ENCODE assay signal across 19 cellular contexts in the genomic region with DNA sequence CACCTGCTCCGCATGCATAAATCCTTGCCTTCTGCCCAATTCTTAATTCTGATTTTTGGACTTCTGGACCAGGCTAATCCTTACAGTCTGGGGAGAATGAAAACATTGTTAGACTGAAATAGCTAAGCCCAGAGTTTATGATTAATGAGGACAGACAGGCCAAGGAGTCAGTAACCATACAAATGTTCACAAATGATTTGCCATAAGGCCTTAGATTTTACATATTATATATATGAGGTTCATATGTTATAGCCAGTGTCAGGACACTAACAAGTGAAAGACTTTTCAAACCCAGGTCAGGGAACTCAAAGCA. TPM values are rescaled to one million over a fixed set of nuclear protein-coding genes. Genes with fewer than 3 reads are reported as not detected.
DNase-seq lines count a peak whose midpoint lies in the region; ATAC-seq and TF ChIP-seq lines count a peak whose summit lies in the region.
"Had no signal": no experiment of that assay in that cellular context is flagged by ENCODE, and none has a peak within 500 bp of the region (broad histone marks: within the 10 kb centered on the region; RNA-seq: fewer than 3 reads in every experiment).

No MANE protein-coding gene starts in this region.

- no peak overlapping the region for H3K4me3 ChIP-seq in PC-3 (ENCODE audit: low read length)
- H3K4me3 ChIP-seq: BLaER1, SK-N-MC had no signal

- H2AFZ ChIP-seq in PC-3 (ENCODE audit: low read length), result no peak overlapping the region

- peaks cover 14% of the 10 kb centered on the region for H3F3A ChIP-seq in PC-3 (ENCODE audit: low read length, unreplicated experiment)

- no peaks in the 10 kb centered on the region for H3K36me3 ChIP-seq in PC-3 (ENCODE audit: low read depth, low read length)
- H3K36me3 ChIP-seq: BLaER1 had no signal

- no peaks in the 10 kb centered on the region for H3K27me3 ChIP-seq in PC-3 (ENCODE audit: low read length)
- H3K27me3 ChIP-seq: BLaER1 had no signal

- peak overlapping the region; percentile 83 for H3K27ac ChIP-seq in PC-3 (ENCODE audit: low read length)
- H3K27ac ChIP-seq: BLaER1, KMS-11, RWPE1 had no signal

- peaks cover 58% of the 10 kb centered on the region for H3K4me1 ChIP-seq in PC-3 (ENCODE audit: insufficient read depth, low read length)
- H3K4me1 ChIP-seq: BLaER1 had no signal

- no peaks in the 10 kb centered on the region for H4K20me1 ChIP-seq in PC-3 (ENCODE audit: low read length)
- H4K20me1 ChIP-seq: BLaER1 had no signal

- H3K4me3 Mint-ChIP-seq in Calu3 (ENCODE audit: low read depth, unreplicated experiment) (no peak overlapping the region), nephron (no peak overlapping the region)
- no peak overlapping the region for H3K4me3 Mint-ChIP-seq in naive thymus-derived CD8-positive, alpha-beta T cell
- H3K4me3 Mint-ChIP-seq: CD4-positive, CD25-positive, alpha-beta regulatory T cell had no signal

- H3K36me3 Mint-ChIP-seq in Calu3 (ENCODE audit: insufficient read depth, unreplicated experiment) (peaks cover 15% of the 10 kb centered on the region), nephron (ENCODE audit: low read depth) (no peaks in the 10 kb centered on the region)
- peaks cover 0 to 6% (median 0%) of the 10 kb centered on the region in 3 donors for H3K36me3 Mint-ChIP-seq in naive thymus-derived CD8-positive, alpha-beta T cell
- H3K36me3 Mint-ChIP-seq: CD4-positive, CD25-positive, alpha-beta regulatory T cell had no signal

- H3K9ac ChIP-seq in PC-3 (ENCODE audit: low read length), result peak overlapping the region; percentile 22
- H3K9ac ChIP-seq: BLaER1, KMS-11 had no signal

- intact Hi-C loops in Calu3 (cut with micrococcal nuclease; ENCODE audit: unreplicated experiment) (loop anchor here (5.0 kb wide), 2 partner anchors 39 to 76 kb away; no protein-coding TSS in a partner anchor), PC-3 (cut with micrococcal nuclease) (no loop called here)

- ATAC-seq in PC-3 (no peak), HG03045 (IDR thresholded peaks at IDR 0.05; ENCODE audit: unreplicated experiment) (no peak), HG03135 (IDR thresholded peaks at IDR 0.05; ENCODE audit: unreplicated experiment) (no peak)
- ATAC-seq in naive thymus-derived CD8-positive, alpha-beta T cell, result no peak

- CTCF ChIA-PET in Calu3 (lab: Charles Lee) (interaction anchor here (1.2 to 1.6 kb wide), 4 partner anchors 9 to 39 kb away, joined by 3 to 6 read pairs (median 4); no protein-coding TSS in a partner anchor), PC-3 (lab: Charles Lee) (interaction anchor here (1.3 kb wide), 1 partner anchor 18 kb away, joined by 6 read pairs; no protein-coding TSS in a partner anchor)

- H3K9me2 ChIP-seq in PC-3 (replicated peaks; ENCODE audit: low read length), result no peaks in the 10 kb centered on the region

- H3K4me1 Mint-ChIP-seq in Calu3 (ENCODE audit: low read depth, unreplicated experiment) (peaks cover 53% of the 10 kb centered on the region), nephron (no peaks in the 10 kb centered on the region)
- peaks cover 0 to 10% (median 4%) of the 10 kb centered on the region in 4 donors for H3K4me1 Mint-ChIP-seq in naive thymus-derived CD8-positive, alpha-beta T cell

- TF ChIP-seq CTCF in Calu3 (IDR thresholded peaks at IDR 0.05; ENCODE audit: unreplicated experiment) (no peak), PC-3 (conservative IDR thresholded peaks at IDR 0.05; ENCODE audit: low read depth, low read length) (no peak), nephron (IDR thresholded peaks at IDR 0.05; ENCODE audit: unreplicated experiment in 3 of 3) (no peak)

- DNase-seq in Calu3 (no peak), PC-3 (no peak), glomerular visceral epithelial cell (ENCODE audit: extremely low spot score) (peak; percentile 15), NCI-H510A treated with DMSO at 0.1 percent for 48 hours (lab: John Stamatoyannopoulos, UW) (no peak)
- DNase-seq in naive thymus-derived CD8-positive, alpha-beta T cell, result no peak
- DNase-seq: CD4-positive, CD25-positive, alpha-beta regulatory T cell; MM.1S; NCI-H2029; NCI-H446; NCI-H526; NK-92 treated with Interleukin-12 subunit alpha and Interleukin-12 subunit beta, amount 100 ng/mL, for 24 hours; SIG-M5 had no signal

- BruUV-seq in Calu3 (replicated peaks; lab: Mats Ljungman, UMichigan), result no TSS peak
- BruUV-seq in PC-3 (replicated peaks; lab: Mats Ljungman, UMichigan), result no TSS peak

- no peaks in the 10 kb centered on the region for H3K9me3 ChIP-seq in PC-3 (ENCODE audit: low read length)
- H3K9me3 ChIP-seq: BLaER1 had no signal

- peak overlapping the region; percentile 55 for H3K4me2 ChIP-seq in PC-3 (ENCODE audit: low read length)
- H3K4me2 ChIP-seq: BLaER1, KMS-11 had no signal

- POLR2A ChIA-PET in PC-3 (lab: Charles Lee; ENCODE audit: unreplicated experiment), result interaction anchor here (0.7 kb wide), 1 partner anchor 38 kb away, joined by 4 read pairs; no protein-coding TSS in a partner anchor
- POLR2A ChIA-PET in naive thymus-derived CD8-positive, alpha-beta T cell (lab: Charles Lee), result no interaction called here

- no peaks in the 10 kb centered on the region for H3K79me2 ChIP-seq in PC-3 (ENCODE audit: low read length)

- H3K27me3 Mint-ChIP-seq in Calu3 (ENCODE audit: unreplicated experiment) (no peaks in the 10 kb centered on the region), nephron (ENCODE audit: low read depth) (no peaks in the 10 kb centered on the region)
- H3K27me3 Mint-ChIP-seq in naive thymus-derived CD8-positive, alpha-beta T cell, result peaks cover 4 to 22% (median 11%) of the 10 kb centered on the region in 5 donors

- H3K27ac Mint-ChIP-seq in Calu3 (ENCODE audit: unreplicated experiment) (peak overlapping the region; percentile 95), nephron (peak overlapping the region; percentile 66 to 87 (median 66))
- H3K27ac Mint-ChIP-seq in naive thymus-derived CD8-positive, alpha-beta T cell, result no peak overlapping the region
- H3K27ac Mint-ChIP-seq: CD4-positive, CD25-positive, alpha-beta regulatory T cell had no signal

- H3K9me3 Mint-ChIP-seq in Calu3 (ENCODE audit: low read depth, unreplicated experiment) (peaks cover 7% of the 10 kb centered on the region), nephron (peaks cover 8% of the 10 kb centered on the region)
- H3K9me3 Mint-ChIP-seq in naive thymus-derived CD8-positive, alpha-beta T cell, result peaks cover 0 to 12% (median 4%) of the 10 kb centered on the region in 9 donors

RNA-seq across cellular contexts. Expression of a gene that starts 45.5 kb away (rescaled TPM):
- 100 and 101 TPM in 2 replicates for total RNA-seq in Calu3 (2022)
- total RNA-seq in PC-3 (2014; rRNA removed), result 57.7 and 82.6 TPM in 2 replicates
- total RNA-seq in naive thymus-derived CD8-positive, alpha-beta T cell, result 10 to 100 TPM; 38.8 to 45.9 TPM
- polyA plus RNA-seq in naive thymus-derived CD8-positive, alpha-beta T cell, result 10 to 100 TPM; 15.5 to 16.1 (median 15.9) TPM

Comparison
In these comparisons a context has a peak if more than half of its experiments do, and no peak if none do; other contexts are left out.
1. H3K27ac Mint-ChIP-seq: peak in Calu3 (single experiment) and nephron (3 of 3); none in naive thymus-derived CD8-positive, alpha-beta T cell (0 of 10).